ENCODE assay signal across 1 cellular context in the genomic region with DNA sequence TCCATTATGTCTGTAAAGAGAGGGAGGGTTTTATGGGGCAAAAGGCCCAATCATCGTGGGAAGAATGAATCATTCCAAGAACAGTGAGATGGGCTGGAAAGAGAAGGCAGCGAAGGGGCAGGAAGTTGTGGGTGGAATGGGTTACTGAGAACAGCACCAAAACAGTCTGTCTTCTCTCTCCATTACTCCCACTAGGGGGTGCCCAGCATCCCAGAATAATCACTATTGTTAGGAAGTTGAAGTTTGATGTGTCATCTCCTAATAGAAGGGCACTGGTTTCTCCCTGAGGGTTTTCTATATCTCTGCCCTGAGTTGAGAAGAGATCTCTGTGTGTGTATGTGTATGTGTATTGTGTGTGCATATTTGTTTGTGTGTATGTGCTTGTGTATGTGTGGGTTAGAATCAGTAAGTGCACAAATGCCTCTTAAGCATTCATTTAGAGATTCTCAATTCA.
TF ChIP-seq lines count a peak whose summit lies in the region.

No MANE protein-coding gene starts in this region.

TF ChIP-seq in K562, 482 proteins besides CTCF, POLR2A, EP300 and RAD21 (continued from another document and continues in another):
- no peak for TF ChIP-seq MEF2A (IDR thresholded peaks at IDR 0.05; ENCODE audit: control insufficient read depth, low read depth, low read length)
- TF ChIP-seq, protein P1, sequence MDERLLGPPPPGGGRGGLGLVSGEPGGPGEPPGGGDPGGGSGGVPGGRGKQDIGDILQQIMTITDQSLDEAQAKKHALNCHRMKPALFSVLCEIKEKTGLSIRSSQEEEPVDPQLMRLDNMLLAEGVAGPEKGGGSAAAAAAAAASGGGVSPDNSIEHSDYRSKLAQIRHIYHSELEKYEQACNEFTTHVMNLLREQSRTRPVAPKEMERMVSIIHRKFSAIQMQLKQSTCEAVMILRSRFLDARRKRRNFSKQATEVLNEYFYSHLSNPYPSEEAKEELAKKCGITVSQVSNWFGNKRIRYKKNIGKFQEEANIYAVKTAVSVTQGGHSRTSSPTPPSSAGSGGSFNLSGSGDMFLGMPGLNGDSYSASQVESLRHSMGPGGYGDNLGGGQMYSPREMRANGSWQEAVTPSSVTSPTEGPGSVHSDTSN (CRISPR knock-in tag; IDR thresholded peaks at IDR 0.05; ENCODE audit: low read depth), result no peak
- TF ChIP-seq, protein P1 (tag; conservative IDR thresholded peaks at IDR 0.05; ENCODE audit: low read depth), result peak; percentile 19; the same call in 1 of the 2 replicates
- TF ChIP-seq MAX (CRISPR knock-in tag; IDR thresholded peaks at IDR 0.05), result no peak
- TF ChIP-seq GABPA (tag; conservative IDR thresholded peaks at IDR 0.05; ENCODE audit: low read depth), result 0 out of 2 replicates have a peak, but pooled peaks have one; percentile 47
- peak in 1 of 2 experiments; percentile 34; a peak in 1 of 4 replicates for TF ChIP-seq ETV6 (IDR thresholded peaks at IDR 0.05; ENCODE audit: borderline replicate concordance in 1 of 2, low read depth in 2 of 2, low read length in 1 of 2)
- TF ChIP-seq ETV6 (CRISPR knock-in tag; IDR thresholded peaks at IDR 0.05; ENCODE audit: borderline replicate concordance), result no peak
- no peak for TF ChIP-seq STAT6 (CRISPR knock-in tag; IDR thresholded peaks at IDR 0.05)
- no peak for TF ChIP-seq ZBTB7A (IDR thresholded peaks at IDR 0.05; ENCODE audit: borderline replicate concordance, control insufficient read depth, low read depth, low read length)
- TF ChIP-seq EP400 (IDR thresholded peaks at IDR 0.05), result 0 out of 2 replicates have a peak, but pooled peaks have one; percentile 4
- 0 out of 2 replicates have a peak, but pooled peaks have one; percentile 41 for TF ChIP-seq CREM (IDR thresholded peaks at IDR 0.05; ENCODE audit: low read depth)
- peak in 1 of 2 experiments; percentile 57; a peak in 2 of 4 replicates for TF ChIP-seq TBL1XR1 (IDR thresholded peaks at IDR 0.05; ENCODE audit: low read length in 2 of 2)
- TF ChIP-seq, protein P2, sequence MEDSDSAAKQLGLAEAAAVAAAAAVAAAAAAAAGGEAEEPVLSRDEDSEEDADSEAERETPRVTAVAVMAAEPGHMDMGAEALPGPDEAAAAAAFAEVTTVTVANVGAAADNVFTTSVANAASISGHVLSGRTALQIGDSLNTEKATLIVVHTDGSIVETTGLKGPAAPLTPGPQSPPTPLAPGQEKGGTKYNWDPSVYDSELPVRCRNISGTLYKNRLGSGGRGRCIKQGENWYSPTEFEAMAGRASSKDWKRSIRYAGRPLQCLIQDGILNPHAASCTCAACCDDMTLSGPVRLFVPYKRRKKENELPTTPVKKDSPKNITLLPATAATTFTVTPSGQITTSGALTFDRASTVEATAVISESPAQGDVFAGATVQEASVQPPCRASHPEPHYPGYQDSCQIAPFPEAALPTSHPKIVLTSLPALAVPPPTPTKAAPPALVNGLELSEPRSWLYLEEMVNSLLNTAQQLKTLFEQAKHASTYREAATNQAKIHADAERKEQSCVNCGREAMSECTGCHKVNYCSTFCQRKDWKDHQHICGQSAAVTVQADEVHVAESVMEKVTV (CRISPR knock-in tag; IDR thresholded peaks at IDR 0.05), result peak; percentile 65; the same call in 1 of the 2 replicates
- TF ChIP-seq, protein P3, sequence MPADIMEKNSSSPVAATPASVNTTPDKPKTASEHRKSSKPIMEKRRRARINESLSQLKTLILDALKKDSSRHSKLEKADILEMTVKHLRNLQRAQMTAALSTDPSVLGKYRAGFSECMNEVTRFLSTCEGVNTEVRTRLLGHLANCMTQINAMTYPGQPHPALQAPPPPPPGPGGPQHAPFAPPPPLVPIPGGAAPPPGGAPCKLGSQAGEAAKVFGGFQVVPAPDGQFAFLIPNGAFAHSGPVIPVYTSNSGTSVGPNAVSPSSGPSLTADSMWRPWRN (IDR thresholded peaks at IDR 0.05; ENCODE audit: low read depth), result no peak
- TF ChIP-seq MEF2D (tag; conservative IDR thresholded peaks at IDR 0.05; ENCODE audit: low read depth), result no peak
- TF ChIP-seq ZC3H8 (IDR thresholded peaks at IDR 0.05), result no peak
- TF ChIP-seq MAFG (tag; conservative IDR thresholded peaks at IDR 0.05), result peak; percentile 61
- 0 out of 2 replicates have a peak, but pooled peaks have one; percentile 47 for TF ChIP-seq MYNN (IDR thresholded peaks at IDR 0.05)
- no peak for TF ChIP-seq MYNN (CRISPR knock-in tag; IDR thresholded peaks at IDR 0.05)
- no peak for TF ChIP-seq ZNF589 (CRISPR knock-in tag; IDR thresholded peaks at IDR 0.05; ENCODE audit: low read depth)
- TF ChIP-seq PTTG1 (tag; IDR thresholded peaks at IDR 0.05; ENCODE audit: low read depth), result no peak
- TF ChIP-seq ATF3 (IDR thresholded peaks at IDR 0.05), result peak; percentile 39; the same call in 1 of the 2 replicates
- no peak for TF ChIP-seq ATF3 (CRISPR knock-in tag; conservative IDR thresholded peaks at IDR 0.05)
- TF ChIP-seq ZNF507 (tag; conservative IDR thresholded peaks at IDR 0.05), result no peak
- TF ChIP-seq CHD7 (IDR thresholded peaks at IDR 0.05; ENCODE audit: low read depth, low read length), result no peak
- TF ChIP-seq CREB3L1 (IDR thresholded peaks at IDR 0.05; ENCODE audit: borderline replicate concordance, low read depth), result 0 out of 2 replicates have a peak, but pooled peaks have one; percentile 24
- TF ChIP-seq, protein P4, sequence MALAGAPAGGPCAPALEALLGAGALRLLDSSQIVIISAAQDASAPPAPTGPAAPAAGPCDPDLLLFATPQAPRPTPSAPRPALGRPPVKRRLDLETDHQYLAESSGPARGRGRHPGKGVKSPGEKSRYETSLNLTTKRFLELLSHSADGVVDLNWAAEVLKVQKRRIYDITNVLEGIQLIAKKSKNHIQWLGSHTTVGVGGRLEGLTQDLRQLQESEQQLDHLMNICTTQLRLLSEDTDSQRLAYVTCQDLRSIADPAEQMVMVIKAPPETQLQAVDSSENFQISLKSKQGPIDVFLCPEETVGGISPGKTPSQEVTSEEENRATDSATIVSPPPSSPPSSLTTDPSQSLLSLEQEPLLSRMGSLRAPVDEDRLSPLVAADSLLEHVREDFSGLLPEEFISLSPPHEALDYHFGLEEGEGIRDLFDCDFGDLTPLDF (CRISPR knock-in tag; IDR thresholded peaks at IDR 0.05), result no peak
- TF ChIP-seq ZFPM2 (CRISPR knock-in tag; IDR thresholded peaks at IDR 0.05), result no peak
- TF ChIP-seq DPF2 (IDR thresholded peaks at IDR 0.05), result peak; percentile 47; the same call in 1 of the 2 replicates
- no peak for TF ChIP-seq KAT8 (IDR thresholded peaks at IDR 0.05; ENCODE audit: low read depth)
